ENCODE assay signal across 1 cellular context in the genomic region with DNA sequence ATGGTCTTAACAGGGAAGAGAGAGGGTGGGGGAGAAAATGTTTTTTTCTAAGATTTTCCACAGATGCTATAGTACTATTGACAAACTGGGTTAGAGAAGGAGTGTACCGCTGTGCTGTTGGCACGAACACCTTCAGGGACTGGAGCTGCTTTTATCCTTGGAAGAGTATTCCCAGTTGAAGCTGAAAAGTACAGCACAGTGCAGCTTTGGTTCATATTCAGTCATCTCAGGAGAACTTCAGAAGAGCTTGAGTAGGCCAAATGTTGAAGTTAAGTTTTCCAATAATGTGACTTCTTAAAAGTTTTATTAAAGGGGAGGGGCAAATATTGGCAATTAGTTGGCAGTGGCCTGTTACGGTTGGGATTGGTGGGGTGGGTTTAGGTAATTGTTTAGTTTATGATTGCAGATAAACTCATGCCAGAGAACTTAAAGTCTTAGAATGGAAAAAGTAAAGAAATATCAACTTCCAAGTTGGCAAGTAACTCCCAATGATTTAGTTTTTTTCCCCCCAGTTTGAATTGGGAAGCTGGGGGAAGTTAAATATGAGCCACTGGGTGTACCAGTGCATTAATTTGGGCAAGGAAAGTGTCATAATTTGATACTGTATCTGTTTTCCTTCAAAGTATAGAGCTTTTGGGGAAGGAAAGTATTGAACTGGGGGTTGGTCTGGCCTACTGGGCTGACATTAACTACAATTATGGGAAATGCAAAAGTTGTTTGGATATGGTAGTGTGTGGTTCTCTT.
A peak's percentile ranks its signal among the peaks of the same experiment; 100 is the strongest.
TF ChIP-seq lines count a peak whose summit lies in the region.

No MANE protein-coding gene starts in this region.

TF ChIP-seq in K562, 482 proteins besides CTCF, POLR2A, EP300 and RAD21 (continued from another document and continues in another):
- TF ChIP-seq ELF4 (CRISPR knock-in tag; IDR thresholded peaks at IDR 0.05) (peak; percentile 73), YY1 (IDR thresholded peaks at IDR 0.05; ENCODE audit: borderline replicate concordance in 1 of 3, control insufficient read depth in 1 of 3, extremely low read depth in 1 of 3, insufficient read depth in 3 of 3, insufficient read length in 1 of 3, insufficient replicate concordance in 2 of 3, low read depth in 1 of 3, low read length in 2 of 3) (peak in 1 of 3 experiments; percentile 18), ESRRB (CRISPR knock-in tag; IDR thresholded peaks at IDR 0.05; ENCODE audit: borderline replicate concordance) (peak; percentile 31), JUND (IDR thresholded peaks at IDR 0.05; ENCODE audit: borderline replicate concordance, low read depth, low read length) (no peak), JUND (tag; IDR thresholded peaks at IDR 0.05; ENCODE audit: borderline replicate concordance, low read depth, low read length) (no peak), NONO (IDR thresholded peaks at IDR 0.05; ENCODE audit: low read depth in 2 of 2, low read length in 1 of 2) (no peak), RFX5 (IDR thresholded peaks at IDR 0.05; ENCODE audit: low read depth, low read length) (no peak), ZFX (CRISPR knock-in tag; IDR thresholded peaks at IDR 0.05) (peak; percentile 27; the same call in 1 of the 2 replicates), CBX5 (IDR thresholded peaks at IDR 0.05; ENCODE audit: borderline replicate concordance, low read depth) (no peak), ZFP36 (IDR thresholded peaks at IDR 0.05; ENCODE audit: low read depth, low read length, partially characterized antibody) (no peak), JUN (IDR thresholded peaks at IDR 0.05; ENCODE audit: borderline replicate concordance, low read depth, low read length) (no peak), JUN (CRISPR knock-in tag; IDR thresholded peaks at IDR 0.05; ENCODE audit: borderline replicate concordance) (no peak), SETDB1 (IDR thresholded peaks at IDR 0.05; ENCODE audit: low read length) (no peak), PCBP2 (IDR thresholded peaks at IDR 0.05; ENCODE audit: low read depth, low read length, poor library complexity, severe bottlenecking) (peak; percentile 58), FOS (IDR thresholded peaks at IDR 0.05; ENCODE audit: extremely low read depth, insufficient read length) (no peak), ZNF57 (CRISPR knock-in tag; IDR thresholded peaks at IDR 0.05) (peak; percentile 74; the same call in 1 of the 2 replicates), PHTF2 (CRISPR knock-in tag; IDR thresholded peaks at IDR 0.05) (0 out of 2 replicates have a peak, but pooled peaks have one; percentile 61), BACH1 (tag; IDR thresholded peaks at IDR 0.05) (no peak), ZNF445 (CRISPR knock-in tag; IDR thresholded peaks at IDR 0.05; ENCODE audit: low read depth) (peak; percentile 11; the same call in 1 of the 2 replicates), ZNF146 (CRISPR knock-in tag; IDR thresholded peaks at IDR 0.05; ENCODE audit: unreplicated experiment) (no peak), DACH1 (IDR thresholded peaks at IDR 0.05; ENCODE audit: partially characterized antibody) (no peak), ZNF77 (CRISPR knock-in tag; IDR thresholded peaks at IDR 0.05) (no peak), CC2D1A (IDR thresholded peaks at IDR 0.05) (no peak), KDM1A (IDR thresholded peaks at IDR 0.05) (no peak), NUFIP1 (IDR thresholded peaks at IDR 0.05; ENCODE audit: partially characterized antibody) (no peak), ZNF436 (CRISPR knock-in tag; IDR thresholded peaks at IDR 0.05) (peak; percentile 56), ZNF75A (CRISPR knock-in tag; IDR thresholded peaks at IDR 0.05) (no peak; the same call in 1 of the 2 replicates), ZNF717 (CRISPR knock-in tag; IDR thresholded peaks at IDR 0.05) (peak; percentile 50; the same call in 1 of the 2 replicates), SLC30A9 (CRISPR knock-in tag; IDR thresholded peaks at IDR 0.05) (no peak), SUPT5H (IDR thresholded peaks at IDR 0.05) (peak; percentile 43), SREBF1 (IDR thresholded peaks at IDR 0.05; ENCODE audit: borderline replicate concordance, low read depth, low read length) (no peak), ZNF316 (IDR thresholded peaks at IDR 0.05) (no peak), NR2F6 (CRISPR knock-in tag; IDR thresholded peaks at IDR 0.05) (no peak)
- TF ChIP-seq, protein P1, sequence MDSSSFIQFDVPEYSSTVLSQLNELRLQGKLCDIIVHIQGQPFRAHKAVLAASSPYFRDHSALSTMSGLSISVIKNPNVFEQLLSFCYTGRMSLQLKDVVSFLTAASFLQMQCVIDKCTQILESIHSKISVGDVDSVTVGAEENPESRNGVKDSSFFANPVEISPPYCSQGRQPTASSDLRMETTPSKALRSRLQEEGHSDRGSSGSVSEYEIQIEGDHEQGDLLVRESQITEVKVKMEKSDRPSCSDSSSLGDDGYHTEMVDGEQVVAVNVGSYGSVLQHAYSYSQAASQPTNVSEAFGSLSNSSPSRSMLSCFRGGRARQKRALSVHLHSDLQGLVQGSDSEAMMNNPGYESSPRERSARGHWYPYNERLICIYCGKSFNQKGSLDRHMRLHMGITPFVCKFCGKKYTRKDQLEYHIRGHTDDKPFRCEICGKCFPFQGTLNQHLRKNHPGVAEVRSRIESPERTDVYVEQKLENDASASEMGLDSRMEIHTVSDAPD (CRISPR knock-in tag; IDR thresholded peaks at IDR 0.05): no peak
- TF ChIP-seq, protein P2, sequence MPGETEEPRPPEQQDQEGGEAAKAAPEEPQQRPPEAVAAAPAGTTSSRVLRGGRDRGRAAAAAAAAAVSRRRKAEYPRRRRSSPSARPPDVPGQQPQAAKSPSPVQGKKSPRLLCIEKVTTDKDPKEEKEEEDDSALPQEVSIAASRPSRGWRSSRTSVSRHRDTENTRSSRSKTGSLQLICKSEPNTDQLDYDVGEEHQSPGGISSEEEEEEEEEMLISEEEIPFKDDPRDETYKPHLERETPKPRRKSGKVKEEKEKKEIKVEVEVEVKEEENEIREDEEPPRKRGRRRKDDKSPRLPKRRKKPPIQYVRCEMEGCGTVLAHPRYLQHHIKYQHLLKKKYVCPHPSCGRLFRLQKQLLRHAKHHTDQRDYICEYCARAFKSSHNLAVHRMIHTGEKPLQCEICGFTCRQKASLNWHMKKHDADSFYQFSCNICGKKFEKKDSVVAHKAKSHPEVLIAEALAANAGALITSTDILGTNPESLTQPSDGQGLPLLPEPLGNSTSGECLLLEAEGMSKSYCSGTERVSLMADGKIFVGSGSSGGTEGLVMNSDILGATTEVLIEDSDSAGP (CRISPR knock-in tag; IDR thresholded peaks at IDR 0.05): no peak
- TF ChIP-seq, protein P3, sequence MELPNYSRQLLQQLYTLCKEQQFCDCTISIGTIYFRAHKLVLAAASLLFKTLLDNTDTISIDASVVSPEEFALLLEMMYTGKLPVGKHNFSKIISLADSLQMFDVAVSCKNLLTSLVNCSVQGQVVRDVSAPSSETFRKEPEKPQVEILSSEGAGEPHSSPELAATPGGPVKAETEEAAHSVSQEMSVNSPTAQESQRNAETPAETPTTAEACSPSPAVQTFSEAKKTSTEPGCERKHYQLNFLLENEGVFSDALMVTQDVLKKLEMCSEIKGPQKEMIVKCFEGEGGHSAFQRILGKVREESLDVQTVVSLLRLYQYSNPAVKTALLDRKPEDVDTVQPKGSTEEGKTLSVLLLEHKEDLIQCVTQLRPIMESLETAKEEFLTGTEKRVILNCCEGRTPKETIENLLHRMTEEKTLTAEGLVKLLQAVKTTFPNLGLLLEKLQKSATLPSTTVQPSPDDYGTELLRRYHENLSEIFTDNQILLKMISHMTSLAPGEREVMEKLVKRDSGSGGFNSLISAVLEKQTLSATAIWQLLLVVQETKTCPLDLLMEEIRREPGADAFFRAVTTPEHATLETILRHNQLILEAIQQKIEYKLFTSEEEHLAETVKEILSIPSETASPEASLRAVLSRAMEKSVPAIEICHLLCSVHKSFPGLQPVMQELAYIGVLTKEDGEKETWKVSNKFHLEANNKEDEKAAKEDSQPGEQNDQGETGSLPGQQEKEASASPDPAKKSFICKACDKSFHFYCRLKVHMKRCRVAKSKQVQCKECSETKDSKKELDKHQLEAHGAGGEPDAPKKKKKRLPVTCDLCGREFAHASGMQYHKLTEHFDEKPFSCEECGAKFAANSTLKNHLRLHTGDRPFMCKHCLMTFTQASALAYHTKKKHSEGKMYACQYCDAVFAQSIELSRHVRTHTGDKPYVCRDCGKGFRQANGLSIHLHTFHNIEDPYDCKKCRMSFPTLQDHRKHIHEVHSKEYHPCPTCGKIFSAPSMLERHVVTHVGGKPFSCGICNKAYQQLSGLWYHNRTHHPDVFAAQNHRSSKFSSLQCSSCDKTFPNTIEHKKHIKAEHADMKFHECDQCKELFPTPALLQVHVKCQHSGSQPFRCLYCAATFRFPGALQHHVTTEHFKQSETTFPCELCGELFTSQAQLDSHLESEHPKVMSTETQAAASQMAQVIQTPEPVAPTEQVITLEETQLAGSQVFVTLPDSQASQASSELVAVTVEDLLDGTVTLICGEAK (IDR thresholded peaks at IDR 0.05): no peak
- TF ChIP-seq, protein P3 (CRISPR knock-in tag; IDR thresholded peaks at IDR 0.05): no peak; the same call in none of the 2 replicates
- TF ChIP-seq, protein P4, sequence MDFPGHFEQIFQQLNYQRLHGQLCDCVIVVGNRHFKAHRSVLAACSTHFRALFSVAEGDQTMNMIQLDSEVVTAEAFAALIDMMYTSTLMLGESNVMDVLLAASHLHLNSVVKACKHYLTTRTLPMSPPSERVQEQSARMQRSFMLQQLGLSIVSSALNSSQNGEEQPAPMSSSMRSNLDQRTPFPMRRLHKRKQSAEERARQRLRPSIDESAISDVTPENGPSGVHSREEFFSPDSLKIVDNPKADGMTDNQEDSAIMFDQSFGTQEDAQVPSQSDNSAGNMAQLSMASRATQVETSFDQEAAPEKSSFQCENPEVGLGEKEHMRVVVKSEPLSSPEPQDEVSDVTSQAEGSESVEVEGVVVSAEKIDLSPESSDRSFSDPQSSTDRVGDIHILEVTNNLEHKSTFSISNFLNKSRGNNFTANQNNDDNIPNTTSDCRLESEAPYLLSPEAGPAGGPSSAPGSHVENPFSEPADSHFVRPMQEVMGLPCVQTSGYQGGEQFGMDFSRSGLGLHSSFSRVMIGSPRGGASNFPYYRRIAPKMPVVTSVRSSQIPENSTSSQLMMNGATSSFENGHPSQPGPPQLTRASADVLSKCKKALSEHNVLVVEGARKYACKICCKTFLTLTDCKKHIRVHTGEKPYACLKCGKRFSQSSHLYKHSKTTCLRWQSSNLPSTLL (IDR thresholded peaks at IDR 0.05): no peak
- TF ChIP-seq, protein P5, sequence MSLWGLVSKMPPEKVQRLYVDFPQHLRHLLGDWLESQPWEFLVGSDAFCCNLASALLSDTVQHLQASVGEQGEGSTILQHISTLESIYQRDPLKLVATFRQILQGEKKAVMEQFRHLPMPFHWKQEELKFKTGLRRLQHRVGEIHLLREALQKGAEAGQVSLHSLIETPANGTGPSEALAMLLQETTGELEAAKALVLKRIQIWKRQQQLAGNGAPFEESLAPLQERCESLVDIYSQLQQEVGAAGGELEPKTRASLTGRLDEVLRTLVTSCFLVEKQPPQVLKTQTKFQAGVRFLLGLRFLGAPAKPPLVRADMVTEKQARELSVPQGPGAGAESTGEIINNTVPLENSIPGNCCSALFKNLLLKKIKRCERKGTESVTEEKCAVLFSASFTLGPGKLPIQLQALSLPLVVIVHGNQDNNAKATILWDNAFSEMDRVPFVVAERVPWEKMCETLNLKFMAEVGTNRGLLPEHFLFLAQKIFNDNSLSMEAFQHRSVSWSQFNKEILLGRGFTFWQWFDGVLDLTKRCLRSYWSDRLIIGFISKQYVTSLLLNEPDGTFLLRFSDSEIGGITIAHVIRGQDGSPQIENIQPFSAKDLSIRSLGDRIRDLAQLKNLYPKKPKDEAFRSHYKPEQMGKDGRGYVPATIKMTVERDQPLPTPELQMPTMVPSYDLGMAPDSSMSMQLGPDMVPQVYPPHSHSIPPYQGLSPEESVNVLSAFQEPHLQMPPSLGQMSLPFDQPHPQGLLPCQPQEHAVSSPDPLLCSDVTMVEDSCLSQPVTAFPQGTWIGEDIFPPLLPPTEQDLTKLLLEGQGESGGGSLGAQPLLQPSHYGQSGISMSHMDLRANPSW (CRISPR knock-in tag; IDR thresholded peaks at IDR 0.05): no peak
- TF ChIP-seq, protein P6, sequence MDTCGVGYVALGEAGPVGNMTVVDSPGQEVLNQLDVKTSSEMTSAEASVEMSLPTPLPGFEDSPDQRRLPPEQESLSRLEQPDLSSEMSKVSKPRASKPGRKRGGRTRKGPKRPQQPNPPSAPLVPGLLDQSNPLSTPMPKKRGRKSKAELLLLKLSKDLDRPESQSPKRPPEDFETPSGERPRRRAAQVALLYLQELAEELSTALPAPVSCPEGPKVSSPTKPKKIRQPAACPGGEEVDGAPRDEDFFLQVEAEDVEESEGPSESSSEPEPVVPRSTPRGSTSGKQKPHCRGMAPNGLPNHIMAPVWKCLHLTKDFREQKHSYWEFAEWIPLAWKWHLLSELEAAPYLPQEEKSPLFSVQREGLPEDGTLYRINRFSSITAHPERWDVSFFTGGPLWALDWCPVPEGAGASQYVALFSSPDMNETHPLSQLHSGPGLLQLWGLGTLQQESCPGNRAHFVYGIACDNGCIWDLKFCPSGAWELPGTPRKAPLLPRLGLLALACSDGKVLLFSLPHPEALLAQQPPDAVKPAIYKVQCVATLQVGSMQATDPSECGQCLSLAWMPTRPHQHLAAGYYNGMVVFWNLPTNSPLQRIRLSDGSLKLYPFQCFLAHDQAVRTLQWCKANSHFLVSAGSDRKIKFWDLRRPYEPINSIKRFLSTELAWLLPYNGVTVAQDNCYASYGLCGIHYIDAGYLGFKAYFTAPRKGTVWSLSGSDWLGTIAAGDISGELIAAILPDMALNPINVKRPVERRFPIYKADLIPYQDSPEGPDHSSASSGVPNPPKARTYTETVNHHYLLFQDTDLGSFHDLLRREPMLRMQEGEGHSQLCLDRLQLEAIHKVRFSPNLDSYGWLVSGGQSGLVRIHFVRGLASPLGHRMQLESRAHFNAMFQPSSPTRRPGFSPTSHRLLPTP (IDR thresholded peaks at IDR 0.05; ENCODE audit: borderline replicate concordance, extremely low read depth, insufficient read length): no peak
